21 cellular contexts compared by ENCODE assay signal in genomic region chr18:6718255-6718654, GRCh38. TPM values are rescaled to one million over a fixed set of nuclear protein-coding genes. Genes with fewer than 3 reads are reported as not detected.
A peak's percentile ranks its signal among the peaks of the same experiment; 100 is the strongest.
DNase-seq lines count a peak whose midpoint lies in the region; ATAC-seq, FAIRE-seq and TF ChIP-seq lines count a peak whose summit lies in the region.
"Had no signal": no experiment of that assay in that cellular context is flagged by ENCODE, and none has a peak within 500 bp of the region (broad histone marks: within the 10 kb centered on the region; RNA-seq: fewer than 3 reads in every experiment).

No MANE protein-coding gene starts in this region.

- no peaks in the 10 kb centered on the region for H3K36me3 Mint-ChIP-seq in activated CD8-positive, alpha-beta T cell treated with anti-CD3 and anti-CD28 coated beads for 36 hours (ENCODE audit: low read depth)
- no peaks in the 10 kb centered on the region for H3K36me3 Mint-ChIP-seq in T-helper 17 cell (ENCODE audit: low read depth)

- TF ChIP-seq POLR2A in IMR-90 (IDR thresholded peaks at IDR 0.05; ENCODE audit: low read depth, low read length) (no peak), H1 (IDR thresholded peaks at IDR 0.05; ENCODE audit: control extremely low read depth in 1 of 2, low read depth in 2 of 2, low read length in 2 of 2) (no peak)

- no peak overlapping the region for H4K5ac ChIP-seq in IMR-90 (ENCODE audit: low read depth, low read length)
- H4K5ac ChIP-seq in H1 (ENCODE audit: insufficient read length, low read depth, low read length): no peak overlapping the region

- no peaks in the 10 kb centered on the region for H3K27me3 ChIP-seq in IMR-90 (ENCODE audit: control insufficient read depth, insufficient read depth, low read length)
- no peaks in the 10 kb centered on the region for H3K27me3 ChIP-seq in H1 (replicated peaks in 1 of 4; ENCODE audit: control insufficient read depth in 3 of 4, extremely low read depth in 1 of 4, insufficient read depth in 3 of 4, low read length in 3 of 4)

- no peak overlapping the region for H3K23ac ChIP-seq in IMR-90 (ENCODE audit: low read depth, low read length)
- no peak overlapping the region for H3K23ac ChIP-seq in H1 (ENCODE audit: insufficient read length)

- in situ Hi-C loops in IMR-90 (cut with MboI; ENCODE audit: low sequenced_read_pairs): no loop called here

- H2BK120ac ChIP-seq in IMR-90 (ENCODE audit: low read depth, low read length): no peak overlapping the region
- H2BK120ac ChIP-seq in H1 (replicated peaks; ENCODE audit: low read depth, low read length): no peak overlapping the region

- ATAC-seq in IMR-90 (ENCODE audit: low read depth): no peak
- no peak for ATAC-seq in activated CD8-positive, alpha-beta T cell treated with anti-CD3 and anti-CD28 coated beads for 36 hours
- ATAC-seq in T-helper 17 cell: no peak
- ATAC-seq: HepG2, K562, Panc1 had no signal

- H2AK9ac ChIP-seq in IMR-90 (replicated peaks; ENCODE audit: low read depth, low read length, poor library complexity): no peak overlapping the region

- no peak overlapping the region for H2BK15ac ChIP-seq in IMR-90 (ENCODE audit: low read depth, low read length)
- H2BK15ac ChIP-seq in H1 (ENCODE audit: low read length): no peak overlapping the region

- DNase-seq in IMR-90: no peak
- no peak for DNase-seq in H1 (ENCODE audit: low read depth in 1 of 2, low spot score in 2 of 2)
- DNase-seq in left kidney (ENCODE audit: low read depth, low spot score): peak; percentile 40
- peak; percentile 55 for DNase-seq in urothelium cell line (ENCODE audit: low spot score)
- DNase-seq in activated CD8-positive, alpha-beta T cell treated with anti-CD3 and anti-CD28 coated beads for 36 hours: no peak
- no peak for DNase-seq in T-helper 17 cell
- DNase-seq in iPS-NIHi11 (ENCODE audit: low spot score): no peak
- DNase-seq: DMS153, H9, MM.1S, NCI-H1048, NCI-H1417, NCI-H1694 treated with DMSO at 0.1 percent for 48 hours, NCI-H2081, NCI-H2227 treated with DMSO at 0.1 percent for 48 hours, NCI-H526 treated with DMSO at 0.1 percent for 48 hours, SHP77 had no signal

- peaks cover 2% of the 10 kb centered on the region for H3K9me3 Mint-ChIP-seq in activated CD8-positive, alpha-beta T cell treated with anti-CD3 and anti-CD28 coated beads for 36 hours
- H3K9me3 Mint-ChIP-seq: H9 had no signal

- no peaks in the 10 kb centered on the region for H3K36me3 ChIP-seq in IMR-90 (ENCODE audit: control insufficient read depth, insufficient read depth, low read length)
- H3K36me3 ChIP-seq in H1 (ENCODE audit: control insufficient read depth in 2 of 4, insufficient read depth in 4 of 4, low read length in 3 of 4): no peaks in the 10 kb centered on the region

- H3K4me1 Mint-ChIP-seq in activated CD8-positive, alpha-beta T cell treated with anti-CD3 and anti-CD28 coated beads for 36 hours (ENCODE audit: low read depth): no peaks in the 10 kb centered on the region
- no peaks in the 10 kb centered on the region for H3K4me1 Mint-ChIP-seq in T-helper 17 cell

- no peak overlapping the region for H2AK5ac ChIP-seq in IMR-90 (ENCODE audit: low read depth, low read length)
- no peak overlapping the region for H2AK5ac ChIP-seq in H1 (ENCODE audit: low read depth, low read length)

- no TSS peak for BruUV-seq in IMR-90 (replicated peaks; lab: Mats Ljungman, UMichigan)

- H3K14ac ChIP-seq in IMR-90 (replicated peaks; ENCODE audit: low read depth, low read length): no peak overlapping the region
- no peak overlapping the region for H3K14ac ChIP-seq in H1 (ENCODE audit: insufficient read length)

- dilution Hi-C loops in IMR-90 (cut with HindIII; ENCODE audit: low sequenced_read_pairs, unreplicated experiment): no loop called here

- H2BK5ac ChIP-seq in IMR-90 (ENCODE audit: low read depth, low read length, poor library complexity, severe bottlenecking) (no peak overlapping the region), H1 (ENCODE audit: low read depth, low read length) (no peak overlapping the region)

- no peaks in the 10 kb centered on the region for H3K9me3 ChIP-seq in IMR-90 (ENCODE audit: control insufficient read depth, insufficient read depth, low read length)
- H3K9me3 ChIP-seq in H1 (ENCODE audit: insufficient read depth in 2 of 2, low read depth in 1 of 2, low read length in 1 of 2): no peaks in the 10 kb centered on the region
- H3K9me3 ChIP-seq in T-helper 17 cell (ENCODE audit: control insufficient read depth, low read length, poor library complexity, severe bottlenecking): peaks cover 3% of the 10 kb centered on the region

- H2AFZ ChIP-seq in IMR-90 (replicated peaks; ENCODE audit: low read length, poor library complexity): no peak overlapping the region
- H2AFZ ChIP-seq in H1 (ENCODE audit: low read length): no peak overlapping the region

- no peak overlapping the region for H3K27ac ChIP-seq in IMR-90 (ENCODE audit: insufficient read depth, low read length)
- H3K27ac ChIP-seq in H1 (ENCODE audit: low read depth, low read length): no peak overlapping the region
- H3K27ac ChIP-seq: RWPE1 had no signal

- TF ChIP-seq EP300 in H1 (IDR thresholded peaks at IDR 0.05; ENCODE audit: borderline replicate concordance in 1 of 2, low read depth in 2 of 2, low read length in 2 of 2): no peak

- H3K79me1 ChIP-seq in IMR-90 (ENCODE audit: low read depth in 1 of 2, low read length in 2 of 2) (no peaks in the 10 kb centered on the region), H1 (ENCODE audit: low read depth, low read length) (no peaks in the 10 kb centered on the region)

- H4K91ac ChIP-seq in IMR-90 (ENCODE audit: insufficient read depth, low read depth, low read length) (no peak overlapping the region), H1 (replicated peaks; ENCODE audit: insufficient read length, low read length) (no peak overlapping the region)

- no CpG with 5 or more reads among the region's 2 CpGs for WGBS in IMR-90 (ENCODE audit: extremely low coverage in 2 of 2, insufficient read length in 1 of 2), 2 experiments
- 87% methylated on average over 2 of the region's 2 CpGs; no CpG with 5 or more reads in 1 of the 2 experiments for WGBS in H1 (ENCODE audit: extremely low coverage in 1 of 2, insufficient coverage in 1 of 2, insufficient read length in 1 of 2, insufficient replicate concordance in 2 of 2, low coverage in 1 of 2, low lambda C conversion rate in 2 of 2, missing lambda C conversion rate in 1 of 2), 2 experiments

- H3K4me1 ChIP-seq in IMR-90 (ENCODE audit: control insufficient read depth, insufficient read depth, low read length) (peaks cover 13% of the 10 kb centered on the region), H1 (replicated peaks in 1 of 4; ENCODE audit: control insufficient read depth in 3 of 4, insufficient read depth in 4 of 4, low read length in 3 of 4) (peaks cover 0 to 4% (median 1%) of the 10 kb centered on the region in 4 experiments; a peak in 3 of 7 replicates)

- FAIRE-seq in H1 (lab: Jason Lieb, UNC) (no peak), urothelium cell line (lab: Jason Lieb, UNC) (no peak)
- FAIRE-seq: HepG2, K562 had no signal

- CTCF ChIA-PET in IMR-90 (lab: Yijun Ruan, JAX) (no interaction called here), H1 (lab: Charles Lee; ENCODE audit: partially characterized antibody) (no interaction called here)
- CTCF ChIA-PET in activated CD8-positive, alpha-beta T cell treated with anti-CD3 and anti-CD28 coated beads for 36 hours (lab: Charles Lee): no interaction called here

- H3K4me2 ChIP-seq in IMR-90 (ENCODE audit: low read depth, low read length) (no peak overlapping the region), H1 (ENCODE audit: insufficient read depth in 1 of 2, low read depth in 2 of 2, low read length in 2 of 2) (no peak overlapping the region)

- H3K56ac ChIP-seq in IMR-90 (ENCODE audit: extremely low read depth, insufficient read depth, low read length) (no peak overlapping the region), H1 (replicated peaks; ENCODE audit: insufficient read length, low read depth, low read length) (no peak overlapping the region)

- H3K4me3 Mint-ChIP-seq in activated CD8-positive, alpha-beta T cell treated with anti-CD3 and anti-CD28 coated beads for 36 hours: no peak overlapping the region
- H3K4me3 Mint-ChIP-seq in T-helper 17 cell: no peak overlapping the region
- H3K4me3 Mint-ChIP-seq: H9 had no signal

- TF ChIP-seq CTCF in IMR-90 (conservative IDR thresholded peaks at IDR 0.05; ENCODE audit: low read depth, low read length) (no peak), H1 (IDR thresholded peaks at IDR 0.05; ENCODE audit: control extremely low read depth in 1 of 3, insufficient read depth in 1 of 3, low read depth in 1 of 3, low read length in 3 of 3) (no peak)
- TF ChIP-seq CTCF in activated CD8-positive, alpha-beta T cell treated with anti-CD3 and anti-CD28 coated beads for 36 hours (IDR thresholded peaks at IDR 0.05): no peak

- no peak overlapping the region for H3K4me3 ChIP-seq in IMR-90 (ENCODE audit: insufficient read depth, low read depth, low read length)
- no peak overlapping the region for H3K4me3 ChIP-seq in H1 (ENCODE audit: extremely low read depth in 1 of 4, insufficient read depth in 2 of 4, low read depth in 3 of 4, low read length in 4 of 4)
- H3K4me3 ChIP-seq: K562 had no signal

- H2BK20ac ChIP-seq in IMR-90 (ENCODE audit: low read depth, low read length) (peak overlapping the region; percentile 36; the same call in 1 of the 2 replicates), H1 (ENCODE audit: low read length) (no peak overlapping the region)

- TF ChIP-seq RAD21 in IMR-90 (IDR thresholded peaks at IDR 0.05; ENCODE audit: low read length) (no peak), H1 (IDR thresholded peaks at IDR 0.05 in 1 of 2, conservative IDR thresholded peaks at IDR 0.05 in 1 of 2; ENCODE audit: low read depth in 2 of 2, low read length in 2 of 2) (no peak)

- intact Hi-C loops in IMR-90 (cut with micrococcal nuclease): no loop called here
- intact Hi-C loops in activated CD8-positive, alpha-beta T cell treated with anti-CD3 and anti-CD28 coated beads for 36 hours (cut with micrococcal nuclease): no loop called here

- H4K20me1 ChIP-seq in IMR-90 (ENCODE audit: insufficient read depth, low read length): no peaks in the 10 kb centered on the region
- H4K20me1 ChIP-seq in H1 (replicated peaks in 1 of 2; ENCODE audit: control insufficient read depth in 1 of 2, insufficient read depth in 2 of 2, low read length in 2 of 2): no peaks in the 10 kb centered on the region

- POLR2A ChIA-PET in IMR-90 (lab: Charles Lee; ENCODE audit: unreplicated experiment) (no interaction called here), H1 (lab: Charles Lee; ENCODE audit: partially characterized antibody) (no interaction called here)
- POLR2A ChIA-PET in activated CD8-positive, alpha-beta T cell treated with anti-CD3 and anti-CD28 coated beads for 36 hours (lab: Charles Lee): no interaction called here

- no peak overlapping the region for H2BK12ac ChIP-seq in H1 (ENCODE audit: low read depth, low read length)

- no peak overlapping the region for H3K18ac ChIP-seq in IMR-90 (ENCODE audit: low read depth, low read length)
- H3K18ac ChIP-seq in H1 (ENCODE audit: extremely low read depth, low read length): no peak overlapping the region

- H4K8ac ChIP-seq in IMR-90 (ENCODE audit: low read depth in 2 of 2, low read length in 2 of 2): no peak overlapping the region
- H4K8ac ChIP-seq in H1 (ENCODE audit: extremely low read depth, insufficient read depth, low read length): no peak overlapping the region

- H3K27ac Mint-ChIP-seq in activated CD8-positive, alpha-beta T cell treated with anti-CD3 and anti-CD28 coated beads for 36 hours: no peak overlapping the region
- H3K27ac Mint-ChIP-seq in T-helper 17 cell: no peak overlapping the region
- H3K27ac Mint-ChIP-seq: H9 had no signal

- no peaks in the 10 kb centered on the region for H3K27me3 Mint-ChIP-seq in activated CD8-positive, alpha-beta T cell treated with anti-CD3 and anti-CD28 coated beads for 36 hours
- H3K27me3 Mint-ChIP-seq in T-helper 17 cell: no peaks in the 10 kb centered on the region

- peaks cover 11% of the 10 kb centered on the region for H3K9me1 ChIP-seq in IMR-90 (ENCODE audit: insufficient read depth, low read length)

- no peak overlapping the region for H3K9ac ChIP-seq in IMR-90 (ENCODE audit: low read depth, low read length)
- no peak overlapping the region for H3K9ac ChIP-seq in H1 (replicated peaks in 1 of 4; ENCODE audit: extremely low read depth in 1 of 4, low read depth in 3 of 4, low read length in 3 of 4)

- H3K4ac ChIP-seq in IMR-90 (ENCODE audit: low read depth, low read length) (no peak overlapping the region), H1 (replicated peaks; ENCODE audit: insufficient read length, low read depth, low read length) (no peak overlapping the region)

- no peaks in the 10 kb centered on the region; the same call in 1 of the 2 replicates for H3K23me2 ChIP-seq in H1 (ENCODE audit: low read depth, low read length)

- no peaks in the 10 kb centered on the region for H3K79me2 ChIP-seq in H1 (ENCODE audit: control insufficient read depth in 1 of 2, insufficient read depth in 2 of 2, low read length in 2 of 2)

RNA-seq across cellular contexts. Expression of gene ARHGAP28, which starts 11.3 kb away (rescaled TPM):
- total RNA-seq in IMR-90 (2012; rRNA removed) (2.8 and 3.8 TPM in 2 replicates), T-helper 17 cell (not detected)
- polyA plus RNA-seq in IMR-90 (2012; rRNA removed) (1.3 and 1.8 TPM in 2 replicates), H1 (2011; rRNA removed) (2.0 and 2.9 TPM in 2 replicates)
- polyA plus RNA-seq in IMR-90 (2012; cell fraction: cytosol; rRNA removed): 0.56 and 0.70 TPM in 2 replicates
- polyA plus RNA-seq in IMR-90 (2012; cell fraction: nucleus; rRNA removed; ENCODE audit: low replicate concordance): 0.33 and 3.3 TPM in 2 replicates
- 14.4 and 15.4 TPM in 2 replicates for total RNA-seq in H1 (2021; fragmentation: NEBNext Ultra II Directional; extraction: Animal tissue kit (Norgen Biotek cat#: 25700))
- polyA plus RNA-seq in H1 (2011; cell fraction: cytosol; rRNA removed): 3.4 TPM
- 3.2 TPM for polyA plus RNA-seq in H1 (2011; cell fraction: nucleus; rRNA removed)
- polyA plus RNA-seq in H1 (2012, experiment 1 of 2): 4.0 to 6.4 TPM (median 5.9 TPM) in 4 replicates
- polyA plus RNA-seq in H1 (2012, experiment 2 of 2): 0.43 TPM
- polyA plus RNA-seq in H1 (2013, experiment 1 of 2): 8.3 TPM
- polyA plus RNA-seq in H1 (2013, experiment 2 of 2): 8.3 TPM
- 8.6 and 21.0 TPM in 2 replicates for polyA minus RNA-seq in H1 (2011; rRNA and poly(A)+ RNA removed)
- 9.2 TPM for polyA minus RNA-seq in H1 (2011; cell fraction: cytosol; rRNA and poly(A)+ RNA removed)
- polyA minus RNA-seq in H1 (2011; cell fraction: nucleus; rRNA and poly(A)+ RNA removed): 16.6 TPM
- total RNA-seq in activated CD8-positive, alpha-beta T cell treated with anti-CD3 and anti-CD28 coated beads for 36 hours: not detected
- total RNA-seq: HepG2 had no signal
- polyA plus RNA-seq: HepG2 had no signal

Comparison
In these comparisons a context has a peak if more than half of its experiments do, and no peak if none do; other contexts are left out.
1. DNase-seq: peak in left kidney (single experiment) and urothelium cell line (single experiment); none in IMR-90 (single experiment), H1 (0 of 2), activated CD8-positive, alpha-beta T cell treated with anti-CD3 and anti-CD28 coated beads for 36 hours (single experiment), T-helper 17 cell (0 of 3) and iPS-NIHi11 (single experiment).